7 cellular contexts compared by ENCODE assay signal in the genomic region with DNA sequence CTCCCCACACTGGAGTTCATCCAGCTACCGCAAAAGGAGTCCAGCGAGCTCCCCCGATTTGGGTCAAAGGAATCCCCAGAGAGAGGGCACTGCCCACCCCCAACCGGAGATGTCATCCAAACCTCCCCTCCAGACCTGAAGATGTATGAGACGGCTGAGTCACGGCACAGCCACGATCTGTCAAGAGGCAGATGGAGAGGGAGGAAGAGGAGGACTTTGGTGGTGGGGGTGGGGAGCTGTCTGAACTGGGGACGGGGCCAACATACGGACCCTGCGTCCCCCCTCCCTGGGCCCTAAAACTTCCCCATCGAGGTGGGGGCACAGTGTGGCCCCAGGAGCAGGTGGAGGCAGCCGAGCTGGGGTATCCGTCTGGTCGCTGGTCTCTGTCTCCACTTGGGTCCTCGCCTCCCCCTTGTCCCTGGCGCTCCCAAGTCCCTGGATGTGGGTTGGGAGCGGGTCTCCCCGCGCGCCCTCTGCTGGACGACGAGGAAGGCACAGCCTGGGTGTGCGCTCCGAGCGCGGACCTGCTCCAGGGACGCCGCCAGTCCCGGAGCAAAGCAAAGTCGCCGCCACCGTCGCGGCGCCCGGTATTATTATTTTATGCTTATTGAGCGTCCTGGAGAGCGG. TPM values are rescaled to one million over a fixed set of nuclear protein-coding genes. Genes with fewer than 3 reads are reported as not detected.
DNase-seq lines count a peak whose midpoint lies in the region; ATAC-seq and TF ChIP-seq lines count a peak whose summit lies in the region.

No MANE protein-coding gene starts in this region.

- peak overlapping the region in 1 of 2 donors; percentile 25 for H3K27ac ChIP-seq in right atrium auricular region
- peak overlapping the region in 1 of 2 donors; percentile 33 for H3K27ac ChIP-seq in prostate gland

- WGBS in prostate gland: 4% methylated on average over 36 of the region's 38 CpGs

- peaks cover 0 to 33% of the 10 kb centered on the region in 2 donors for H3K4me1 ChIP-seq in right atrium auricular region
- peaks cover 11% of the 10 kb centered on the region for H3K4me1 ChIP-seq in prostate gland (replicated peaks)

- TF ChIP-seq POLR2A in prostate gland (IDR thresholded peaks at IDR 0.05): no peak

- H3K4me3 ChIP-seq in GM06990 (replicated peaks; ENCODE audit: low read depth, low read length) (peak overlapping the region; percentile 48), right atrium auricular region (peak overlapping the region; percentile 6 to 38), prostate gland (peak overlapping the region; percentile 13 to 20)

- H3K36me3 ChIP-seq in GM06990 (ENCODE audit: control insufficient read depth, insufficient read depth, low read length) (no peaks in the 10 kb centered on the region), right atrium auricular region (no peaks in the 10 kb centered on the region), prostate gland (no peaks in the 10 kb centered on the region)

- ATAC-seq in SK-N-SH treated with all-trans-retinoic acid at 6 μM for 48 hours: peak; percentile 93

- TF ChIP-seq CTCF in GM06990 (IDR thresholded peaks at IDR 0.05; ENCODE audit: insufficient read depth, low read length, poor library complexity, severe bottlenecking) (peak; percentile 96), right atrium auricular region (IDR thresholded peaks at IDR 0.05) (peak; percentile 88 to 95), prostate gland (IDR thresholded peaks at IDR 0.05) (peak; percentile 67 to 86 (median 72))

- no peaks in the 10 kb centered on the region for H3K9me3 ChIP-seq in right atrium auricular region
- H3K9me3 ChIP-seq in prostate gland: no peaks in the 10 kb centered on the region

- DNase-seq in GM06990 (ENCODE audit: extremely low read depth, insufficient read length) (peak; percentile 80), LHCN-M2 (ENCODE audit: low read depth) (peak; percentile 60), amygdala (lab: John Stamatoyannopoulos, UW) (peak in 40 of 56 donors; percentile 11 to 79 (median 36)), right atrium auricular region (ENCODE audit: low spot score) (peak; percentile 76), prostate gland (ENCODE audit: low spot score) (peak; percentile 62), KG1 (lab: John Stamatoyannopoulos, UW) (no peak)

- no peaks in the 10 kb centered on the region for H3K27me3 ChIP-seq in GM06990 (replicated peaks; ENCODE audit: control insufficient read depth, insufficient read depth, low read length)
- peaks cover 12 to 48% of the 10 kb centered on the region in 2 donors for H3K27me3 ChIP-seq in right atrium auricular region
- H3K27me3 ChIP-seq in prostate gland (replicated peaks; ENCODE audit: insufficient read depth): peaks cover 21% of the 10 kb centered on the region

- intact Hi-C loops in prostate gland (cut with DNase I): loop anchor here (2.0 kb wide), 1 partner anchor 19 kb away; no protein-coding TSS in a partner anchor

TF ChIP-seq in SK-N-SH treated with all-trans-retinoic acid at 6 μM for 48 hours, 23 proteins besides CTCF, POLR2A, EP300 and RAD21:
- TF ChIP-seq, protein P1, sequence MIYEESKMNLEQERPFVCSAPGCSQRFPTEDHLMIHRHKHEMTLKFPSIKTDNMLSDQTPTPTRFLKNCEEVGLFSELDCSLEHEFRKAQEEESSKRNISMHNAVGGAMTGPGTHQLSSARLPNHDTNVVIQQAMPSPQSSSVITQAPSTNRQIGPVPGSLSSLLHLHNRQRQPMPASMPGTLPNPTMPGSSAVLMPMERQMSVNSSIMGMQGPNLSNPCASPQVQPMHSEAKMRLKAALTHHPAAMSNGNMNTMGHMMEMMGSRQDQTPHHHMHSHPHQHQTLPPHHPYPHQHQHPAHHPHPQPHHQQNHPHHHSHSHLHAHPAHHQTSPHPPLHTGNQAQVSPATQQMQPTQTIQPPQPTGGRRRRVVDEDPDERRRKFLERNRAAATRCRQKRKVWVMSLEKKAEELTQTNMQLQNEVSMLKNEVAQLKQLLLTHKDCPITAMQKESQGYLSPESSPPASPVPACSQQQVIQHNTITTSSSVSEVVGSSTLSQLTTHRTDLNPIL (CRISPR knock-in tag; IDR thresholded peaks at IDR 0.05; ENCODE audit: low read depth): no peak
- TF ChIP-seq, protein P2, sequence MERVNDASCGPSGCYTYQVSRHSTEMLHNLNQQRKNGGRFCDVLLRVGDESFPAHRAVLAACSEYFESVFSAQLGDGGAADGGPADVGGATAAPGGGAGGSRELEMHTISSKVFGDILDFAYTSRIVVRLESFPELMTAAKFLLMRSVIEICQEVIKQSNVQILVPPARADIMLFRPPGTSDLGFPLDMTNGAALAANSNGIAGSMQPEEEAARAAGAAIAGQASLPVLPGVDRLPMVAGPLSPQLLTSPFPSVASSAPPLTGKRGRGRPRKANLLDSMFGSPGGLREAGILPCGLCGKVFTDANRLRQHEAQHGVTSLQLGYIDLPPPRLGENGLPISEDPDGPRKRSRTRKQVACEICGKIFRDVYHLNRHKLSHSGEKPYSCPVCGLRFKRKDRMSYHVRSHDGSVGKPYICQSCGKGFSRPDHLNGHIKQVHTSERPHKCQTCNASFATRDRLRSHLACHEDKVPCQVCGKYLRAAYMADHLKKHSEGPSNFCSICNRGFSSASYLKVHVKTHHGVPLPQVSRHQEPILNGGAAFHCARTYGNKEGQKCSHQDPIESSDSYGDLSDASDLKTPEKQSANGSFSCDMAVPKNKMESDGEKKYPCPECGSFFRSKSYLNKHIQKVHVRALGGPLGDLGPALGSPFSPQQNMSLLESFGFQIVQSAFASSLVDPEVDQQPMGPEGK (CRISPR knock-in tag; IDR thresholded peaks at IDR 0.05; ENCODE audit: borderline replicate concordance): no peak
- TF ChIP-seq ZFP30 (CRISPR knock-in tag; IDR thresholded peaks at IDR 0.05) (no peak), BACH2 (CRISPR knock-in tag; IDR thresholded peaks at IDR 0.05; ENCODE audit: borderline replicate concordance) (no peak), CSDC2 (CRISPR knock-in tag; IDR thresholded peaks at IDR 0.05) (no peak)

RNA-seq across cellular contexts. Expression of a gene that starts 3.8 kb away (rescaled TPM):
- total RNA-seq in LHCN-M2 (2014; rRNA removed) (1.9 and 2.0 TPM in 2 replicates), right atrium auricular region (1 to 10 TPM; 9.4 to 9.9 TPM), prostate gland (10 to 100 TPM; 14.5 to 15.1 TPM)
- 5.8 TPM for polyA plus RNA-seq in LHCN-M2 (2012)

RNA-seq across cellular contexts. Expression of a gene that starts 20.8 kb away (rescaled TPM):
- total RNA-seq in LHCN-M2 (2014; rRNA removed) (311 and 327 TPM in 2 replicates), right atrium auricular region (100 to 1,000 TPM; 130 to 131 TPM), prostate gland (100 to 1,000 TPM; 135 to 159 TPM)
- 285 TPM for polyA plus RNA-seq in LHCN-M2 (2012)

RNA-seq across cellular contexts. Expression of a gene that starts 43.8 kb away (rescaled TPM):
- 78.5 and 97.8 TPM in 2 replicates for total RNA-seq in LHCN-M2 (2014; rRNA removed)
- polyA plus RNA-seq in LHCN-M2 (2012): 76.1 TPM
- 10 to 100 TPM; 31.7 to 58.8 TPM for total RNA-seq in right atrium auricular region
- 100 to 1,000 TPM in 1 of 2 donors, 10 to 100 TPM in 1; 90.8 to 161 TPM for total RNA-seq in prostate gland
